Comparison of ENCODE assay signal across 1 cellular context in the genomic region with DNA sequence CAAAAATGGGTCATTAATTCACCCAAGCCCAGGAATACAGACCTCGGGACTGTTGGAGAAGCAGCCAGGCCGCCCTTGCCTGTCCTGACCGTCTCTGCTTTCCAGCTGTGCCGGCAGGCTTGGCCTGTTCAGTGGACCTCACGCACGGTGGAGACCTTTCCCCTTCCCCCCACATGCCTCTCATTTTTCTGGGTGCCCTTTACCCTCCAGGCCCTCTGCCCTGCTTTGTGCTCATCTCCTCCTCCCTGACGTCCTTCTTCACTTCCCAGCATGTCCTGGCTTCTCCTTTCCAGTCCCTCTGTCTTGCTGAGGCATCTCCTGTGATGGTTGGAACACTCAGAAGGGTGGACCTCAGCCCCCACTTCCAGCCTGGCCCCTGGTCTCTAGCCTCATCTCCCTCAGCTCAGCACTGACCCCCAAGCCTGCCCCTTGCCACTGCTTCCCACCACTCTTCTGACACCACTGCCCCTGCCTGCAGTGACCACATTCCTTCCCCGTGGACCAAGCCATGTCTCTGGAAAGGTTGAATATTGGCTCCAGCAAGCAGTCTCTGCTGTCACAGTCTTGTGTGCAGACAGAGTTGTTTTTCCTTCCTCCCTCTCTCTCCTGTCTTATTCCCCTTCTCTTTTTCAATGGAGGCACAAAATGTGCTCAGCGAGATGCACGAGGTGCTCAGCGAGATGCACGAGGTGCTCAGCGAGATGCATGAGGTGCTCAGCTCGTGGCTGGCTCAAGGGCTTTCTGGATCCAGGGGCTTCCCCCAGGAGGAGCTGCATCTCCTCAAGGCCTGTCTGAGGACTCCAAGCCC.
TF ChIP-seq lines count a peak whose summit lies in the region.

No MANE protein-coding gene starts in this region.

TF ChIP-seq in HepG2, 621 proteins besides CTCF, POLR2A, EP300 and RAD21 (continued from another document and continues in another):
- TF ChIP-seq CHD4 (IDR thresholded peaks at IDR 0.05; ENCODE audit: borderline replicate concordance, low read length) (no peak), ZNF292 (CRISPR knock-in tag; IDR thresholded peaks at IDR 0.05; ENCODE audit: borderline replicate concordance, low read depth) (peak; percentile 71; the same call in 1 of the 2 replicates), ZSCAN12 (CRISPR knock-in tag; IDR thresholded peaks at IDR 0.05) (no peak), SYNCRIP (IDR thresholded peaks at IDR 0.05; ENCODE audit: insufficient read depth, low read depth, low read length) (no peak), KAT8 (CRISPR knock-in tag; IDR thresholded peaks at IDR 0.05) (no peak), FIP1L1 (IDR thresholded peaks at IDR 0.05; ENCODE audit: borderline replicate concordance, insufficient read depth, low read depth, low read length) (no peak), SMAD3 (CRISPR knock-in tag; IDR thresholded peaks at IDR 0.05) (no peak), PPARG (CRISPR knock-in tag; conservative IDR thresholded peaks at IDR 0.05) (peak; percentile 96), ETV6 (CRISPR knock-in tag; conservative IDR thresholded peaks at IDR 0.05) (no peak), SNAI1 (CRISPR knock-in tag; IDR thresholded peaks at IDR 0.05; ENCODE audit: borderline replicate concordance) (no peak), KDM2A (CRISPR knock-in tag; IDR thresholded peaks at IDR 0.05; ENCODE audit: borderline replicate concordance, low read depth) (no peak), ZNF333 (CRISPR knock-in tag; IDR thresholded peaks at IDR 0.05; ENCODE audit: borderline replicate concordance) (no peak), SMYD3 (CRISPR knock-in tag; IDR thresholded peaks at IDR 0.05) (no peak), ZNF121 (CRISPR knock-in tag; IDR thresholded peaks at IDR 0.05) (peak; percentile 39; the same call in 1 of the 2 replicates), FOXP1 (IDR thresholded peaks at IDR 0.05) (no peak), FOXP1 (CRISPR knock-in tag; IDR thresholded peaks at IDR 0.05) (no peak), CC2D1A (CRISPR knock-in tag; IDR thresholded peaks at IDR 0.05) (no peak), RXRA (CRISPR knock-in tag; IDR thresholded peaks at IDR 0.05) (peak; percentile 85), ZFP36L2 (CRISPR knock-in tag; IDR thresholded peaks at IDR 0.05) (no peak), DNMT3B (CRISPR knock-in tag; conservative IDR thresholded peaks at IDR 0.05) (no peak), BCL6 (CRISPR knock-in tag; IDR thresholded peaks at IDR 0.05) (0 out of 2 replicates have a peak, but pooled peaks have one; percentile 28), POLR2G (IDR thresholded peaks at IDR 0.05; ENCODE audit: low read depth, low read length) (no peak), KDM6A (CRISPR knock-in tag; IDR thresholded peaks at IDR 0.05; ENCODE audit: low read depth) (0 out of 2 replicates have a peak, but pooled peaks have one; percentile 55), ZSCAN21 (CRISPR knock-in tag; IDR thresholded peaks at IDR 0.05; ENCODE audit: borderline replicate concordance) (no peak), ZC3H4 (CRISPR knock-in tag; IDR thresholded peaks at IDR 0.05; ENCODE audit: borderline replicate concordance) (no peak), FOXM1 (CRISPR knock-in tag; IDR thresholded peaks at IDR 0.05) (no peak), GLI4 (CRISPR knock-in tag; IDR thresholded peaks at IDR 0.05; ENCODE audit: borderline replicate concordance) (no peak), ZNF605 (CRISPR knock-in tag; IDR thresholded peaks at IDR 0.05) (no peak), KDM5A (IDR thresholded peaks at IDR 0.05; ENCODE audit: borderline replicate concordance, low read length) (no peak), KLF16 (CRISPR knock-in tag; IDR thresholded peaks at IDR 0.05) (no peak), ZNF34 (CRISPR knock-in tag; IDR thresholded peaks at IDR 0.05; ENCODE audit: borderline replicate concordance) (no peak), PAWR (CRISPR knock-in tag; IDR thresholded peaks at IDR 0.05; ENCODE audit: borderline replicate concordance) (no peak), ZNF264 (CRISPR knock-in tag; IDR thresholded peaks at IDR 0.05) (no peak), SNAPC2 (CRISPR knock-in tag; IDR thresholded peaks at IDR 0.05) (no peak)
- TF ChIP-seq, protein P1, sequence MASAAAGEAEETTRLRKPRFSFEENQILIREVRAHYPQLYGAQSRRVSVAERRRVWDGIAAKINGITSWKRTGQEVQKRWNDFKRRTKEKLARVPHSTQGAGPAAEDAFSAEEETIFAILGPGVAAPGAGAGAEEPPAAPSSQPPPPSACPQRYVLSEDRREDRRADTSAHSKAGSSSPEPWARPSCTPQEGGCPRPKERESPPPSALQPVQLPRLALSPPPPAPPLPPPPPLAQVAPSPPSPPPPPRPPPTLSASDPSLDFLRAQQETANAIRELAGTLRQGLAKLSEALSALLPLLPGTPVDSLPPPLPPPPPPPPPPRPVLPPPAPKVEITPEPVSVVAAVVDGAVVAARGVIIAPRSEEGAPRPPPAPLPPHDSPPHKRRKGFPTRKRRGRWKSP (CRISPR knock-in tag; IDR thresholded peaks at IDR 0.05): no peak
- TF ChIP-seq, protein P2, sequence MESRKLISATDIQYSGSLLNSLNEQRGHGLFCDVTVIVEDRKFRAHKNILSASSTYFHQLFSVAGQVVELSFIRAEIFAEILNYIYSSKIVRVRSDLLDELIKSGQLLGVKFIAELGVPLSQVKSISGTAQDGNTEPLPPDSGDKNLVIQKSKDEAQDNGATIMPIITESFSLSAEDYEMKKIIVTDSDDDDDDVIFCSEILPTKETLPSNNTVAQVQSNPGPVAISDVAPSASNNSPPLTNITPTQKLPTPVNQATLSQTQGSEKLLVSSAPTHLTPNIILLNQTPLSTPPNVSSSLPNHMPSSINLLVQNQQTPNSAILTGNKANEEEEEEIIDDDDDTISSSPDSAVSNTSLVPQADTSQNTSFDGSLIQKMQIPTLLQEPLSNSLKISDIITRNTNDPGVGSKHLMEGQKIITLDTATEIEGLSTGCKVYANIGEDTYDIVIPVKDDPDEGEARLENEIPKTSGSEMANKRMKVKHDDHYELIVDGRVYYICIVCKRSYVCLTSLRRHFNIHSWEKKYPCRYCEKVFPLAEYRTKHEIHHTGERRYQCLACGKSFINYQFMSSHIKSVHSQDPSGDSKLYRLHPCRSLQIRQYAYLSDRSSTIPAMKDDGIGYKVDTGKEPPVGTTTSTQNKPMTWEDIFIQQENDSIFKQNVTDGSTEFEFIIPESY (CRISPR knock-in tag; IDR thresholded peaks at IDR 0.05): no peak
- TF ChIP-seq, protein P3, sequence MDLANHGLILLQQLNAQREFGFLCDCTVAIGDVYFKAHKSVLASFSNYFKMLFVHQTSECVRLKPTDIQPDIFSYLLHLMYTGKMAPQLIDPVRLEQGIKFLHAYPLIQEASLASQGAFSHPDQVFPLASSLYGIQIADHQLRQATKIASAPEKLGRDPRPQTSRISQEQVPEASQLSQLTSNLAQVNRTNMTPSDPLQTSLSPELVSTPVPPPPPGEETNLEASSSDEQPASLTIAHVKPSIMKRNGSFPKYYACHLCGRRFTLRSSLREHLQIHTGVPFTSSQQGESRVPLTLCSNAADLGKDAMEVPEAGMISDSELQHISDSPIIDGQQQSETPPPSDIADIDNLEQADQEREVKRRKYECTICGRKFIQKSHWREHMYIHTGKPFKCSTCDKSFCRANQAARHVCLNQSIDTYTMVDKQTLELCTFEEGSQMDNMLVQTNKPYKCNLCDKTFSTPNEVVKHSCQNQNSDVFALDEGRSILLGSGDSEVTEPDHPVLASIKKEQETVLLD (CRISPR knock-in tag; IDR thresholded peaks at IDR 0.05; ENCODE audit: low read depth): no peak
- TF ChIP-seq, protein P4, sequence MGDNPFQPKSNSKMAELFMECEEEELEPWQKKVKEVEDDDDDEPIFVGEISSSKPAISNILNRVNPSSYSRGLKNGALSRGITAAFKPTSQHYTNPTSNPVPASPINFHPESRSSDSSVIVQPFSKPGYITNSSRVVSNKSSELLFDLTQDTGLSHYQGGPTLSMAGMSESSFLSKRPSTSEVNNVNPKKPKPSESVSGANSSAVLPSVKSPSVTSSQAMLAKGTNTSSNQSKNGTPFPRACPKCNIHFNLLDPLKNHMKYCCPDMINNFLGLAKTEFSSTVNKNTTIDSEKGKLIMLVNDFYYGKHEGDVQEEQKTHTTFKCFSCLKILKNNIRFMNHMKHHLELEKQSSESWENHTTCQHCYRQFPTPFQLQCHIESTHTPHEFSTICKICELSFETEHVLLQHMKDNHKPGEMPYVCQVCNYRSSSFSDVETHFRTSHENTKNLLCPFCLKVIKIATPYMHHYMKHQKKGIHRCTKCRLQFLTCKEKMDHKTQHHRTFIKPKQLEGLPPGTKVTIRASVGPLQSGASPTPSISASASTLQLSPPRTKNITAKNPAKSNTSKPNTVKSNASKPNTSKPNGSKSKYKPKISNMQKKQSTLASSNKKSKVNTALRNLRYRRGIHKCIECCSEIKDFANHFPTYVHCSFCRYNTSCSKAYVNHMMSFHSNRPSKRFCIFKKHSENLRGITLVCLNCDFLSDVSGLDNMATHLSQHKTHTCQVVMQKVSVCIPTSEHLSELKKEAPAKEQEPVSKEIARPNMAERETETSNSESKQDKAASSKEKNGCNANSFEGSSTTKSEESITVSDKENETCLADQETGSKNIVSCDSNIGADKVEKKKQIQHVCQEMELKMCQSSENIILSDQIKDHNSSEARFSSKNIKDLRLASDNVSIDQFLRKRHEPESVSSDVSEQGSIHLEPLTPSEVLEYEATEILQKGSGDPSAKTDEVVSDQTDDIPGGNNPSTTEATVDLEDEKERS (CRISPR knock-in tag; IDR thresholded peaks at IDR 0.05): no peak
- TF ChIP-seq, protein P5, sequence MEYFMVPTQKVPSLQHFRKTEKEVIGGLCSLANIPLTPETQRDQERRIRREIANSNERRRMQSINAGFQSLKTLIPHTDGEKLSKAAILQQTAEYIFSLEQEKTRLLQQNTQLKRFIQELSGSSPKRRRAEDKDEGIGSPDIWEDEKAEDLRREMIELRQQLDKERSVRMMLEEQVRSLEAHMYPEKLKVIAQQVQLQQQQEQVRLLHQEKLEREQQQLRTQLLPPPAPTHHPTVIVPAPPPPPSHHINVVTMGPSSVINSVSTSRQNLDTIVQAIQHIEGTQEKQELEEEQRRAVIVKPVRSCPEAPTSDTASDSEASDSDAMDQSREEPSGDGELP (IDR thresholded peaks at IDR 0.05; ENCODE audit: borderline replicate concordance, low read depth): peak; percentile 83; the same call in 1 of the 2 replicates
- TF ChIP-seq, protein P6, sequence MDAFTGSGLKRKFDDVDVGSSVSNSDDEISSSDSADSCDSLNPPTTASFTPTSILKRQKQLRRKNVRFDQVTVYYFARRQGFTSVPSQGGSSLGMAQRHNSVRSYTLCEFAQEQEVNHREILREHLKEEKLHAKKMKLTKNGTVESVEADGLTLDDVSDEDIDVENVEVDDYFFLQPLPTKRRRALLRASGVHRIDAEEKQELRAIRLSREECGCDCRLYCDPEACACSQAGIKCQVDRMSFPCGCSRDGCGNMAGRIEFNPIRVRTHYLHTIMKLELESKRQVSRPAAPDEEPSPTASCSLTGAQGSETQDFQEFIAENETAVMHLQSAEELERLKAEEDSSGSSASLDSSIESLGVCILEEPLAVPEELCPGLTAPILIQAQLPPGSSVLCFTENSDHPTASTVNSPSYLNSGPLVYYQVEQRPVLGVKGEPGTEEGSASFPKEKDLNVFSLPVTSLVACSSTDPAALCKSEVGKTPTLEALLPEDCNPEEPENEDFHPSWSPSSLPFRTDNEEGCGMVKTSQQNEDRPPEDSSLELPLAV (CRISPR knock-in tag; conservative IDR thresholded peaks at IDR 0.05; ENCODE audit: low read depth): no peak
- TF ChIP-seq, protein P7, sequence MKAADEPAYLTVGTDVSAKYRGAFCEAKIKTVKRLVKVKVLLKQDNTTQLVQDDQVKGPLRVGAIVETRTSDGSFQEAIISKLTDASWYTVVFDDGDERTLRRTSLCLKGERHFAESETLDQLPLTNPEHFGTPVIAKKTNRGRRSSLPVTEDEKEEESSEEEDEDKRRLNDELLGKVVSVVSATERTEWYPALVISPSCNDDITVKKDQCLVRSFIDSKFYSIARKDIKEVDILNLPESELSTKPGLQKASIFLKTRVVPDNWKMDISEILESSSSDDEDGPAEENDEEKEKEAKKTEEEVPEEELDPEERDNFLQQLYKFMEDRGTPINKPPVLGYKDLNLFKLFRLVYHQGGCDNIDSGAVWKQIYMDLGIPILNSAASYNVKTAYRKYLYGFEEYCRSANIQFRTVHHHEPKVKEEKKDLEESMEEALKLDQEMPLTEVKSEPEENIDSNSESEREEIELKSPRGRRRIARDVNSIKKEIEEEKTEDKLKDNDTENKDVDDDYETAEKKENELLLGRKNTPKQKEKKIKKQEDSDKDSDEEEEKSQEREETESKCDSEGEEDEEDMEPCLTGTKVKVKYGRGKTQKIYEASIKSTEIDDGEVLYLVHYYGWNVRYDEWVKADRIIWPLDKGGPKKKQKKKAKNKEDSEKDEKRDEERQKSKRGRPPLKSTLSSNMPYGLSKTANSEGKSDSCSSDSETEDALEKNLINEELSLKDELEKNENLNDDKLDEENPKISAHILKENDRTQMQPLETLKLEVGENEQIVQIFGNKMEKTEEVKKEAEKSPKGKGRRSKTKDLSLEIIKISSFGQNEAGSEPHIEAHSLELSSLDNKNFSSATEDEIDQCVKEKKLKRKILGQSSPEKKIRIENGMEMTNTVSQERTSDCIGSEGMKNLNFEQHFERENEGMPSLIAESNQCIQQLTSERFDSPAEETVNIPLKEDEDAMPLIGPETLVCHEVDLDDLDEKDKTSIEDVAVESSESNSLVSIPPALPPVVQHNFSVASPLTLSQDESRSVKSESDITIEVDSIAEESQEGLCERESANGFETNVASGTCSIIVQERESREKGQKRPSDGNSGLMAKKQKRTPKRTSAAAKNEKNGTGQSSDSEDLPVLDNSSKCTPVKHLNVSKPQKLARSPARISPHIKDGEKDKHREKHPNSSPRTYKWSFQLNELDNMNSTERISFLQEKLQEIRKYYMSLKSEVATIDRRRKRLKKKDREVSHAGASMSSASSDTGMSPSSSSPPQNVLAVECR (CRISPR knock-in tag; IDR thresholded peaks at IDR 0.05; ENCODE audit: borderline replicate concordance): peak; percentile 46
- TF ChIP-seq, protein P8, sequence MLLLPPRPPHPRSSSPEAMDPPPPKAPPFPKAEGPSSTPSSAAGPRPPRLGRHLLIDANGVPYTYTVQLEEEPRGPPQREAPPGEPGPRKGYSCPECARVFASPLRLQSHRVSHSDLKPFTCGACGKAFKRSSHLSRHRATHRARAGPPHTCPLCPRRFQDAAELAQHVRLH (CRISPR knock-in tag; IDR thresholded peaks at IDR 0.05; ENCODE audit: borderline replicate concordance, low read depth): no peak
